ENCODE assay signal across 12 cellular contexts in the genomic region with DNA sequence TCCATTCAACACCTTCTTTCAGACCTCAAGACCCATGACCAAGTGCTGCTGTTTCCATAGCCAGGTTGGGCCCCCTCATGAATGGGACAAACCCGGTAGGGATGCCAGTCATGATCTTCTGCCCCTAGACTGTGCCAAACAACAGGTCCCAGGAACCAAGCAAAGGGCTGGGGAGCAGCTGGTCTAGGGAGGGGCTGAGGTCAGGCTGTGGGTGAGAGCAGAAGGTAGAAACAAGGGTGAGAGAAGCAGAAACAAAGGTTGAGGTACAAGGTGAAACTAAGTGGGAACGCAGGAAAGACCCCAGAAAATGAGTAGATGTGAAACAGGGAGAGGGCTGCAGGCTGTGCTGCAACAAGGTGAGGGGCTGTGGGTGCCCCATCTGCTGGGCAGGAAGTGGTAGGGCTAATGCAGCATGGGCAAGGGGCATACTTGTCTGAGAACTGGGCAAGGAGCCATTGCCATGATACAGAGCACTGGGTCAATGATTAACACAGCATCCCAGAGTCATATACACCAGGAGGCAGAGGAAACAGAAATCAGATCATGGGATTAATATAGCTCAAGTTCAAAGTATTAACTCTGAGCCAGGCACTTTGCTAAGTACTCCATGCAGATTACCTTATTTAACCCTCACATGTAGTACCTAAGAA. TPM values are rescaled to one million over a fixed set of nuclear protein-coding genes. Genes with fewer than 3 reads are reported as not detected.
A peak's percentile ranks its signal among the peaks of the same experiment; 100 is the strongest.
DNase-seq lines count a peak whose midpoint lies in the region; ATAC-seq, FAIRE-seq and TF ChIP-seq lines count a peak whose summit lies in the region.
"Had no signal": no experiment of that assay in that cellular context is flagged by ENCODE, and none has a peak within 500 bp of the region (broad histone marks: within the 10 kb centered on the region; RNA-seq: fewer than 3 reads in every experiment).

No MANE protein-coding gene starts in this region.

- H3K27ac ChIP-seq in colonic mucosa (no peak overlapping the region), pancreas (no peak overlapping the region)

- no peak overlapping the region for H3K9ac ChIP-seq in colonic mucosa (ENCODE audit: low read depth in 2 of 2, low read length in 2 of 2)

- DNase-seq in EL, result peak; percentile 28
- peak; percentile 46 for DNase-seq in LoVo (ENCODE audit: low spot score)
- DNase-seq in colonic mucosa, result peak; percentile 37
- DNase-seq in pancreas, result peak in 3 of 6 donors; percentile 61 to 79 (median 69)
- DNase-seq in 8988T, result no peak
- DNase-seq in activated T-cell treated with anti-CD3 and anti-CD28 coated beads, Interleukin-2, amount 50 U/mL, for 48 hours, result no peak
- no peak for DNase-seq in T-helper 2 cell
- DNase-seq: H9, NCI-H2029 treated with DMSO at 0.1 percent for 48 hours had no signal

- no peak overlapping the region for H3K4me3 ChIP-seq in colonic mucosa
- no peak overlapping the region for H3K4me3 ChIP-seq in pancreas

- ATAC-seq in pancreas (peak; percentile 96 to 97 (median 97)), GM19452 (IDR thresholded peaks at IDR 0.05; ENCODE audit: unreplicated experiment) (no peak)
- ATAC-seq: esophagus mucosa, sciatic nerve had no signal

- no peak for FAIRE-seq in pancreas (lab: Jason Lieb, UNC)

- no peaks in the 10 kb centered on the region for H3K36me3 ChIP-seq in colonic mucosa
- H3K36me3 ChIP-seq in pancreas, result no peaks in the 10 kb centered on the region

- intact Hi-C loops in colonic mucosa (cut with DNase I) (loop anchor here (5.0 kb wide), 1 partner anchor 51 kb away; no protein-coding TSS in a partner anchor), pancreas (cut with DNase I) (no loop called here)

- H3K9me3 ChIP-seq in colonic mucosa (no peaks in the 10 kb centered on the region), pancreas (no peaks in the 10 kb centered on the region)

- H3K27me3 ChIP-seq in colonic mucosa, result no peaks in the 10 kb centered on the region
- no peaks in the 10 kb centered on the region for H3K27me3 ChIP-seq in pancreas

- TF ChIP-seq CTCF in colonic mucosa (IDR thresholded peaks at IDR 0.05) (no peak), pancreas (IDR thresholded peaks at IDR 0.05) (no peak)

- WGBS in pancreas, 2 donors, result 68 to 83% methylated on average over 2 of the region's 2 CpGs

- H3K4me1 ChIP-seq in colonic mucosa (no peaks in the 10 kb centered on the region), pancreas (peaks cover 0 to 5% (median 0%) of the 10 kb centered on the region in 3 donors)

RNA-seq across cellular contexts. Expression of a gene that starts 45.9 kb away (rescaled TPM):
- total RNA-seq in colonic mucosa (under 1 TPM; 0.10 to 0.13 TPM), pancreas (10 to 100 TPM; 28.5 to 62.5 (median 46.8) TPM)
- 10 to 100 TPM in 1 of 2 donors, 1 to 10 TPM in 1; 4.7 to 11.1 TPM for polyA plus RNA-seq in pancreas
- total RNA-seq: esophagus mucosa had no signal

Comparison
In these comparisons a context has a peak if more than half of its experiments do, and no peak if none do; other contexts are left out.
1. DNase-seq: peak in EL (single experiment), LoVo (single experiment) and colonic mucosa (single experiment); none in 8988T (single experiment), activated T-cell treated with anti-CD3 and anti-CD28 coated beads, Interleukin-2, amount 50 U/mL, for 48 hours (0 of 2) and T-helper 2 cell (0 of 5).
2. RNA of a gene that starts 45.9 kb away (total RNA-seq): 28.5 to 62.5 TPM in pancreas; 0.10 to 0.13 TPM in colonic mucosa; every median in the first group is over 10 times any median in the second.